ENCODE assay signal across 5 cellular contexts in the genomic region with DNA sequence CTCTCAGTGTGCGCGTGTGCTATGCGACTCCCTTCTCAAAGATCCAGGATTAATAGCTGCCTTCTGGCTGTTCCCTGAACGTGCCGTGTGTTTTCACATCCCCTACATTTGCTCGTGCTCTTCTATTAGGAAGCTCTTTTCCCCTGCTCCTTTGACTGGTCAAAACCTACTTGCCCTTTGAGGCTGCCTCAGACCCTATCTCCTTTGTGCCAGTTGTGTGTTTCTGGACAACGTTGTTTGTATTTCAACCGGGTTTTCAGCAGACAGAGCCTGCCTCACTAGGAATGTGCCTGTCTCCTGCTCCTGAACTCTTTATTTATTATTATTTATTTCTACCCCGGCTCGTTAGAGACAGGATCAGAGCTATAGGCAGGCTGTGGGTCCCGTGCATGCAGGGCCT.
"Had no signal": no experiment of that assay in that cellular context is flagged by ENCODE, and none has a peak within 500 bp of the region (broad histone marks: within the 10 kb centered on the region; RNA-seq: fewer than 3 reads in every experiment).

No MANE protein-coding gene starts in this region.

- DNase-seq: H9, HCEC 1CT, IMR-90 had no signal

- H3K27ac Mint-ChIP-seq: GM23338, H9 had no signal

- H3K4me3 ChIP-seq: GM23338, K562 had no signal

- H2AFZ ChIP-seq: GM23338 had no signal

- ATAC-seq: GM23338, K562 had no signal

- H3K4me2 ChIP-seq: GM23338 had no signal

- H3K4me1 Mint-ChIP-seq: GM23338, H9 had no signal

- H3K4me3 Mint-ChIP-seq: GM23338, H9 had no signal
